ENCODE assay signal across 13 cellular contexts in genomic region chr3:133168025-133168401, GRCh38.
"Had no signal": no experiment of that assay in that cellular context is flagged by ENCODE, and none has a peak within 500 bp of the region (broad histone marks: within the 10 kb centered on the region; RNA-seq: fewer than 3 reads in every experiment).

No MANE protein-coding gene starts in this region.

- DNase-seq: activated CD4-positive, alpha-beta T cell treated with anti-CD3 and anti-CD28 coated beads, Interleukin-2, amount 50 U/mL, for 4 hours; activated CD4-positive, CD25-positive, alpha-beta regulatory T cell treated with anti-CD3 and anti-CD28 coated beads, Interleukin-2, amount 50 U/mL, for 72 hours; activated T-cell treated with anti-CD3 and anti-CD28 coated beads, Interleukin-2, amount 50 U/mL, for 1 hour; amniotic stem cell; body of pancreas; esophagus squamous epithelium; foreskin keratinocyte; head of caudate nucleus; left cardiac atrium; naive B cell; stomach had no signal

- H3K36me3 ChIP-seq: esophagus squamous epithelium, stomach, thoracic aorta had no signal

- ATAC-seq: body of pancreas, foreskin keratinocyte, left cardiac atrium had no signal

- H3K9me3 ChIP-seq: body of pancreas, esophagus squamous epithelium, thoracic aorta had no signal

- H3K27ac ChIP-seq: body of pancreas, esophagus squamous epithelium, foreskin keratinocyte, stomach, thoracic aorta had no signal

- H3K4me1 ChIP-seq: body of pancreas, esophagus squamous epithelium, foreskin keratinocyte, stomach had no signal

- H3K27me3 ChIP-seq: body of pancreas, esophagus squamous epithelium, foreskin keratinocyte, stomach had no signal

- H3K4me3 ChIP-seq: body of pancreas, esophagus squamous epithelium, lung, stomach, thoracic aorta had no signal
